ENCODE assay signal across 1 cellular context in genomic region chr1:207034998-207035397, GRCh38.
A peak's percentile ranks its signal among the peaks of the same experiment; 100 is the strongest.
TF ChIP-seq lines count a peak whose summit lies in the region.

No MANE protein-coding gene starts in this region.

TF ChIP-seq in SK-N-SH, 30 proteins besides CTCF, POLR2A, EP300 and RAD21:
- 0 out of 2 replicates have a peak, but pooled peaks have one; percentile 3 for TF ChIP-seq PBX3 (IDR thresholded peaks at IDR 0.05)
- TF ChIP-seq FOSL2 (IDR thresholded peaks at IDR 0.05; ENCODE audit: borderline replicate concordance, low read depth): peak; percentile 35; the same call in 1 of the 2 replicates
- no peak for TF ChIP-seq RCOR1 (IDR thresholded peaks at IDR 0.05; ENCODE audit: low read length)
